Comparison of ENCODE assay signal across 10 cellular contexts in the genomic region with DNA sequence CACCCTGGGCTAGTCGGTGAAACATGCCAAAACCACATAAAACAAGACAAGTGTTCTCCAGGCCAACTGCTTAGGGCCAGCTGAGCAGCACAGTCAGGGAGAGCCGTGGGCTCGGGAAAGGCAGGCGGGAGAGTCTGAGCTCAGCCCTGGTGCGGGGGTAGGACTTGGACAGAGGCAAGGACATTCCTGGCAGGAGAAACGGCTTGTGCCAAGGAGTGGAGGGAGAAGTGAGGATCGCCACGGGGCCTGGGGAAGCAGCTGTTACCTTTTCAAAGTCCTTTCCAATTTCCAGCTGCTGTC. TPM values are rescaled to one million over a fixed set of nuclear protein-coding genes. Genes with fewer than 3 reads are reported as not detected.
A peak's percentile ranks its signal among the peaks of the same experiment; 100 is the strongest.
DNase-seq lines count a peak whose midpoint lies in the region; ATAC-seq and TF ChIP-seq lines count a peak whose summit lies in the region.
"Had no signal": no experiment of that assay in that cellular context is flagged by ENCODE, and none has a peak within 500 bp of the region (broad histone marks: within the 10 kb centered on the region; RNA-seq: fewer than 3 reads in every experiment).

No MANE protein-coding gene starts in this region.

- H3K9me3 ChIP-seq in MG63 = no peaks in the 10 kb centered on the region

- peak; percentile 89 for DNase-seq in MG63
- DNase-seq in choroid plexus epithelial cell (ENCODE audit: low read depth) = peak; percentile 53
- peak; percentile 77 for DNase-seq in medulla oblongata (ENCODE audit: extremely low spot score)
- DNase-seq in type B pancreatic cell (ENCODE audit: extremely low spot score, unreplicated experiment) = no peak
- DNase-seq in activated CD8-positive, alpha-beta T cell treated with anti-CD3 and anti-CD28 coated beads, Interleukin-2, amount 10 ng/mL, durations not matched to agents 7 days and 5 days = no peak
- no peak for DNase-seq in KG1 (lab: John Stamatoyannopoulos, UW)
- DNase-seq in activated naive CD4-positive, alpha-beta T cell treated with anti-CD3 and anti-CD28 coated beads for 36 hours = no peak
- DNase-seq in NK-92 (lab: John Stamatoyannopoulos, UW; ENCODE audit: unreplicated experiment) = no peak
- DNase-seq: NCI-H1417 treated with DMSO at 0.1 percent for 48 hours had no signal

- no peak for ATAC-seq in activated CD8-positive, alpha-beta T cell treated with anti-CD3 and anti-CD28 coated beads, Interleukin-2, amount 10 ng/mL, durations not matched to agents 7 days and 5 days

- H3K27me3 ChIP-seq in MG63 = no peaks in the 10 kb centered on the region
- H3K27me3 ChIP-seq: cardiac muscle cell had no signal

- POLR2A ChIA-PET in activated CD8-positive, alpha-beta T cell treated with anti-CD3 and anti-CD28 coated beads, Interleukin-2, amount 10 ng/mL, durations not matched to agents 7 days and 5 days (lab: Charles Lee) = no interaction called here

- H3K27ac Mint-ChIP-seq in type B pancreatic cell = no peak overlapping the region
- no peak overlapping the region for H3K27ac Mint-ChIP-seq in activated CD8-positive, alpha-beta T cell treated with anti-CD3 and anti-CD28 coated beads, Interleukin-2, amount 10 ng/mL, durations not matched to agents 7 days and 5 days
- H3K27ac Mint-ChIP-seq in activated naive CD4-positive, alpha-beta T cell treated with anti-CD3 and anti-CD28 coated beads for 36 hours = no peak overlapping the region

- intact Hi-C loops in activated naive CD4-positive, alpha-beta T cell treated with anti-CD3 and anti-CD28 coated beads for 36 hours (cut with micrococcal nuclease) = no loop called here

- peak overlapping the region; percentile 48 for H3K4me3 Mint-ChIP-seq in type B pancreatic cell
- H3K4me3 Mint-ChIP-seq in activated CD8-positive, alpha-beta T cell treated with anti-CD3 and anti-CD28 coated beads, Interleukin-2, amount 10 ng/mL, durations not matched to agents 7 days and 5 days = no peak overlapping the region
- no peak overlapping the region for H3K4me3 Mint-ChIP-seq in activated naive CD4-positive, alpha-beta T cell treated with anti-CD3 and anti-CD28 coated beads for 36 hours

- CTCF ChIA-PET in activated CD8-positive, alpha-beta T cell treated with anti-CD3 and anti-CD28 coated beads, Interleukin-2, amount 10 ng/mL, durations not matched to agents 7 days and 5 days (lab: Charles Lee) = no interaction called here
- CTCF ChIA-PET in activated naive CD4-positive, alpha-beta T cell treated with anti-CD3 and anti-CD28 coated beads for 36 hours (lab: Charles Lee) = no interaction called here

- no peaks in the 10 kb centered on the region for H3K36me3 Mint-ChIP-seq in type B pancreatic cell
- no peaks in the 10 kb centered on the region for H3K36me3 Mint-ChIP-seq in activated CD8-positive, alpha-beta T cell treated with anti-CD3 and anti-CD28 coated beads, Interleukin-2, amount 10 ng/mL, durations not matched to agents 7 days and 5 days (ENCODE audit: low read depth)
- H3K36me3 Mint-ChIP-seq in activated naive CD4-positive, alpha-beta T cell treated with anti-CD3 and anti-CD28 coated beads for 36 hours (ENCODE audit: low read depth) = no peaks in the 10 kb centered on the region

- H3K4me3 ChIP-seq in MG63 (no peak overlapping the region), choroid plexus epithelial cell (ENCODE audit: low read depth, low read length) (no peak overlapping the region)
- H3K4me3 ChIP-seq: cardiac muscle cell had no signal

- H3K4me1 Mint-ChIP-seq in type B pancreatic cell (ENCODE audit: unreplicated experiment) = peaks cover 39% of the 10 kb centered on the region
- H3K4me1 Mint-ChIP-seq in activated CD8-positive, alpha-beta T cell treated with anti-CD3 and anti-CD28 coated beads, Interleukin-2, amount 10 ng/mL, durations not matched to agents 7 days and 5 days (ENCODE audit: low read depth) = no peaks in the 10 kb centered on the region
- H3K4me1 Mint-ChIP-seq in activated naive CD4-positive, alpha-beta T cell treated with anti-CD3 and anti-CD28 coated beads for 36 hours (ENCODE audit: low read depth) = peaks cover 4% of the 10 kb centered on the region

- H3K36me3 ChIP-seq in MG63 = no peaks in the 10 kb centered on the region
- H3K36me3 ChIP-seq: cardiac muscle cell had no signal

- H3K9me3 Mint-ChIP-seq in type B pancreatic cell = no peaks in the 10 kb centered on the region
- no peaks in the 10 kb centered on the region for H3K9me3 Mint-ChIP-seq in activated CD8-positive, alpha-beta T cell treated with anti-CD3 and anti-CD28 coated beads, Interleukin-2, amount 10 ng/mL, durations not matched to agents 7 days and 5 days (ENCODE audit: insufficient read depth)
- no peaks in the 10 kb centered on the region for H3K9me3 Mint-ChIP-seq in activated naive CD4-positive, alpha-beta T cell treated with anti-CD3 and anti-CD28 coated beads for 36 hours

- peaks cover 9% of the 10 kb centered on the region for H3K27me3 Mint-ChIP-seq in type B pancreatic cell
- peaks cover 25% of the 10 kb centered on the region for H3K27me3 Mint-ChIP-seq in activated CD8-positive, alpha-beta T cell treated with anti-CD3 and anti-CD28 coated beads, Interleukin-2, amount 10 ng/mL, durations not matched to agents 7 days and 5 days (ENCODE audit: low read depth)
- H3K27me3 Mint-ChIP-seq in activated naive CD4-positive, alpha-beta T cell treated with anti-CD3 and anti-CD28 coated beads for 36 hours (ENCODE audit: low read depth) = peaks cover 24% of the 10 kb centered on the region

- TF ChIP-seq CTCF in choroid plexus epithelial cell (conservative IDR thresholded peaks at IDR 0.05; ENCODE audit: low read depth, low read length) = no peak
- TF ChIP-seq CTCF in type B pancreatic cell (conservative IDR thresholded peaks at IDR 0.05) = no peak

RNA-seq across cellular contexts. Expression of a gene that starts 4.2 kb away (rescaled TPM):
- total RNA-seq in MG63 (2014; rRNA removed; shearing (Covaris generic); ENCODE audit: low replicate concordance) = not detected in 2 replicates
- total RNA-seq in type B pancreatic cell (ENCODE audit: low replicate concordance) = 8.8 TPM in 1 of 2 replicates, not detected in the other
- total RNA-seq in activated CD8-positive, alpha-beta T cell treated with anti-CD3 and anti-CD28 coated beads, Interleukin-2, amount 10 ng/mL, durations not matched to agents 7 days and 5 days = not detected
- under 1 TPM; 0.07 to 0.19 TPM for total RNA-seq in activated naive CD4-positive, alpha-beta T cell treated with anti-CD3 and anti-CD28 coated beads for 36 hours

RNA-seq across cellular contexts. Expression of a gene that starts 51.5 kb away (rescaled TPM):
- 13.2 and 26.9 TPM in 2 replicates for total RNA-seq in MG63 (2014; rRNA removed; shearing (Covaris generic); ENCODE audit: low replicate concordance)
- total RNA-seq in type B pancreatic cell (ENCODE audit: low replicate concordance) = 34.6 and 46.6 TPM in 2 replicates
- 10 to 100 TPM; 33.5 to 37.6 TPM for total RNA-seq in activated CD8-positive, alpha-beta T cell treated with anti-CD3 and anti-CD28 coated beads, Interleukin-2, amount 10 ng/mL, durations not matched to agents 7 days and 5 days
- 1 to 10 TPM; 7.9 to 9.2 TPM for total RNA-seq in activated naive CD4-positive, alpha-beta T cell treated with anti-CD3 and anti-CD28 coated beads for 36 hours

Comparison
In these comparisons a context has a peak if more than half of its experiments do, and no peak if none do; other contexts are left out.
1. DNase-seq: peak in MG63 (single experiment), choroid plexus epithelial cell (single experiment) and medulla oblongata (single experiment); none in type B pancreatic cell (single experiment), activated CD8-positive, alpha-beta T cell treated with anti-CD3 and anti-CD28 coated beads, Interleukin-2, amount 10 ng/mL, durations not matched to agents 7 days and 5 days (single experiment), KG1 (single experiment), activated naive CD4-positive, alpha-beta T cell treated with anti-CD3 and anti-CD28 coated beads for 36 hours (single experiment) and NK-92 (single experiment).